ENCODE assay signal across 9 cellular contexts in genomic region chr1:183911285-183911684, GRCh38.
DNase-seq lines count a peak whose midpoint lies in the region; ATAC-seq and TF ChIP-seq lines count a peak whose summit lies in the region.
"Had no signal": no experiment of that assay in that cellular context is flagged by ENCODE, and none has a peak within 500 bp of the region (broad histone marks: within the 10 kb centered on the region; RNA-seq: fewer than 3 reads in every experiment).

No MANE protein-coding gene starts in this region.

- TF ChIP-seq POLR2A in suprapubic skin (IDR thresholded peaks at IDR 0.05) = no peak

- H3K9me3 ChIP-seq in suprapubic skin = no peaks in the 10 kb centered on the region
- H3K9me3 ChIP-seq: MG63 had no signal

- peak; percentile 32 for DNase-seq in activated naive CD4-positive, alpha-beta T cell treated with Interleukin-2 at 50 U/mL for 16 hours
- no peak for DNase-seq in activated naive CD4-positive, alpha-beta T cell treated with anti-CD3 and anti-CD28 coated beads, Interleukin-2, amount 50 U/mL, for 16 hours
- DNase-seq in OCI-M1 (lab: John Stamatoyannopoulos, UW) (peak; percentile 67), suprapubic skin (ENCODE audit: low spot score in 2 of 2) (no peak), NCI-H446 (lab: John Stamatoyannopoulos, UW) (no peak), midbrain (lab: John Stamatoyannopoulos, UW) (no peak), A172 (ENCODE audit: low spot score) (no peak)
- DNase-seq: MG63 had no signal

- peak overlapping the region; percentile 19 for H3K27ac ChIP-seq in suprapubic skin

- no peaks in the 10 kb centered on the region for H3K27me3 ChIP-seq in suprapubic skin
- H3K27me3 ChIP-seq: MG63 had no signal

- H3K4me3 ChIP-seq in suprapubic skin = no peak overlapping the region
- H3K4me3 ChIP-seq: MG63 had no signal

- peak; percentile 73 for ATAC-seq in HG02938 (IDR thresholded peaks at IDR 0.05; ENCODE audit: unreplicated experiment)

- H3K4me1 ChIP-seq in suprapubic skin = peaks cover 8% of the 10 kb centered on the region

- 69% methylated on average over 2 of the region's 2 CpGs for WGBS in suprapubic skin

- peaks cover 72% of the 10 kb centered on the region for H3K36me3 ChIP-seq in suprapubic skin
- H3K36me3 ChIP-seq: MG63 had no signal

- no peak for TF ChIP-seq CTCF in suprapubic skin (IDR thresholded peaks at IDR 0.05)

- TF ChIP-seq EP300 in suprapubic skin (IDR thresholded peaks at IDR 0.05) = no peak

Comparison
In these comparisons a context has a peak if more than half of its experiments do, and no peak if none do; other contexts are left out.
1. DNase-seq: peak in activated naive CD4-positive, alpha-beta T cell treated with Interleukin-2 at 50 U/mL for 16 hours (single experiment) and OCI-M1 (single experiment); none in activated naive CD4-positive, alpha-beta T cell treated with anti-CD3 and anti-CD28 coated beads, Interleukin-2, amount 50 U/mL, for 16 hours (single experiment), suprapubic skin (0 of 2), NCI-H446 (0 of 2), midbrain (single experiment) and A172 (single experiment).